In genomic region chr4:85055558-85055957, GRCh38 we compare ENCODE assay signal across 29 cellular contexts.
"Had no signal": no experiment of that assay in that cellular context is flagged by ENCODE, and none has a peak within 500 bp of the region (broad histone marks: within the 10 kb centered on the region; RNA-seq: fewer than 3 reads in every experiment).

No MANE protein-coding gene starts in this region.

- H3K79me2 ChIP-seq: parathyroid adenoma had no signal

- H3K27me3 ChIP-seq: neutrophil, ovary, right lobe of liver, sigmoid colon, stomach, thyroid gland, tibial nerve, upper lobe of left lung, vagina had no signal

- H3K9me3 Mint-ChIP-seq: nephron, neural crest cell had no signal

- ATAC-seq: natural killer cell; psoas muscle; right cardiac atrium; right lobe of liver; stimulated activated effector memory CD8-positive, alpha-beta T cell treated with anti-CD3 and anti-CD28 coated beads, Interleukin-12 subunit alpha, Interleukin-12 subunit beta, amount 100 ng/mL, for 72 hours; stimulated activated naive B cell treated with anti-CD40 and anti-IgM and Interleukin-4, amounts not matched to agents 10 μg/mL and 1 μg/mL and 100 μg/mL, for 72 hours had no signal

- H3K36me3 Mint-ChIP-seq: natural killer cell; stimulated activated effector memory CD8-positive, alpha-beta T cell treated with anti-CD3 and anti-CD28 coated beads, Interleukin-12 subunit alpha, Interleukin-12 subunit beta, amount 100 ng/mL, for 72 hours; stimulated activated naive B cell treated with anti-CD40 and anti-IgM and Interleukin-4, amounts not matched to agents 10 μg/mL and 1 μg/mL and 100 μg/mL, for 72 hours had no signal

- H2AFZ ChIP-seq: parathyroid adenoma had no signal

- H3K4me3 Mint-ChIP-seq: natural killer cell; nephron; neural crest cell; stimulated activated effector memory CD8-positive, alpha-beta T cell treated with anti-CD3 and anti-CD28 coated beads, Interleukin-12 subunit alpha, Interleukin-12 subunit beta, amount 100 ng/mL, for 72 hours; stimulated activated naive B cell treated with anti-CD40 and anti-IgM and Interleukin-4, amounts not matched to agents 10 μg/mL and 1 μg/mL and 100 μg/mL, for 72 hours; stimulated activated naive CD8-positive, alpha-beta T cell treated with anti-CD3 and anti-CD28 coated beads, Interleukin-15, Interleukin-2, amounts not matched to agents 100 ng/mL and 50 ng/mL, for 24 hours had no signal

- H3K27ac Mint-ChIP-seq: natural killer cell; nephron; progenitor cell of endocrine pancreas; stimulated activated effector memory CD8-positive, alpha-beta T cell treated with anti-CD3 and anti-CD28 coated beads, Interleukin-12 subunit alpha, Interleukin-12 subunit beta, amount 100 ng/mL, for 72 hours; stimulated activated naive B cell treated with anti-CD40 and anti-IgM and Interleukin-4, amounts not matched to agents 10 μg/mL and 1 μg/mL and 100 μg/mL, for 72 hours; stimulated activated naive CD8-positive, alpha-beta T cell treated with anti-CD3 and anti-CD28 coated beads, Interleukin-15, Interleukin-2, amounts not matched to agents 100 ng/mL and 50 ng/mL, for 24 hours had no signal

- DNase-seq: natural killer cell; nucleus accumbens; ovary; posterior cingulate gyrus; psoas muscle; right cardiac atrium; right lobe of liver; sigmoid colon; small intestine; stimulated activated CD4-positive, alpha-beta T cell treated with anti-CD3 and anti-CD28 coated beads, Interleukin-15, amount 100 ng/mL, for 24 hours; stimulated activated CD4-positive, alpha-beta T cell treated with anti-CD3 and anti-CD28 coated beads, Interleukin-2, amount 100 ng/mL, for 24 hours; stimulated activated CD4-positive, alpha-beta T cell treated with anti-CD3 and anti-CD28 coated beads, Interleukin-2, amount 100 ng/mL, for 48 hours; stimulated activated CD4-positive, alpha-beta T cell treated with anti-CD3 and anti-CD28 coated beads, Interleukin-4, amount 100 ng/mL, for 24 hours; stimulated activated naive B cell treated with anti-CD40 and anti-IgM and Interleukin-4, amounts not matched to agents 10 μg/mL and 1 μg/mL and 100 μg/mL, for 72 hours; stimulated activated naive CD4-positive, alpha-beta T cell treated with Interleukin-2 at 50 U/mL for 16 hours; stomach; thyroid gland; trophoblast cell; upper lobe of left lung had no signal

- H3K4me1 Mint-ChIP-seq: natural killer cell; nephron; neural crest cell; stimulated activated effector memory CD8-positive, alpha-beta T cell treated with anti-CD3 and anti-CD28 coated beads, Interleukin-12 subunit alpha, Interleukin-12 subunit beta, amount 100 ng/mL, for 72 hours; stimulated activated naive B cell treated with anti-CD40 and anti-IgM and Interleukin-4, amounts not matched to agents 10 μg/mL and 1 μg/mL and 100 μg/mL, for 72 hours had no signal

- H3K4me3 ChIP-seq: ovary, psoas muscle, right lobe of liver, sigmoid colon, stomach, thoracic aorta, thyroid gland, tibial nerve, upper lobe of left lung, vagina had no signal

- H3K9me3 ChIP-seq: neutrophil, ovary, psoas muscle, right lobe of liver, sigmoid colon, stomach, thoracic aorta, thyroid gland, upper lobe of left lung, vagina had no signal

- H3K9ac ChIP-seq: parathyroid adenoma had no signal

- H3K27ac ChIP-seq: neutrophil, ovary, parathyroid adenoma, psoas muscle, right lobe of liver, sigmoid colon, stomach, thoracic aorta, thyroid gland, tibial nerve, upper lobe of left lung, vagina had no signal

- H3K27me3 Mint-ChIP-seq: stimulated activated naive CD8-positive, alpha-beta T cell treated with anti-CD3 and anti-CD28 coated beads, Interleukin-15, Interleukin-2, amounts not matched to agents 100 ng/mL and 50 ng/mL, for 24 hours had no signal

- H3K36me3 ChIP-seq: neutrophil, ovary, right lobe of liver, sigmoid colon, stomach, thoracic aorta, thyroid gland, tibial nerve, upper lobe of left lung, vagina had no signal
